1 cellular context compared by ENCODE assay signal in genomic region chr14:94356379-94357056, GRCh38.
TF ChIP-seq lines count a peak whose summit lies in the region.

No MANE protein-coding gene starts in this region.

TF ChIP-seq in HEK293, 187 proteins besides CTCF, POLR2A, EP300 and RAD21 (continued from another document):
- TF ChIP-seq ZNF362 (tag by site-specific recombination; IDR thresholded peaks at IDR 0.05) (no peak), ZNF623 (tag by site-specific recombination; IDR thresholded peaks at IDR 0.05) (peak; percentile 91)
